Comparison of ENCODE assay signal across 31 cellular contexts in genomic region chr15:69780374-69780773, GRCh38.
A peak's percentile ranks its signal among the peaks of the same experiment; 100 is the strongest.
DNase-seq lines count a peak whose midpoint lies in the region; ATAC-seq and TF ChIP-seq lines count a peak whose summit lies in the region.
"Had no signal": no experiment of that assay in that cellular context is flagged by ENCODE, and none has a peak within 500 bp of the region (broad histone marks: within the 10 kb centered on the region; RNA-seq: fewer than 3 reads in every experiment).

No MANE protein-coding gene starts in this region.

- H3K4me1 Mint-ChIP-seq in activated T-helper 17 cell treated with anti-CD3 and anti-CD28 coated beads, Interleukin-2, amount 50 U/mL, for 72 hours, result peaks cover 5% of the 10 kb centered on the region
- peaks cover 28% of the 10 kb centered on the region for H3K4me1 Mint-ChIP-seq in neural crest cell

- no peaks in the 10 kb centered on the region for H3K9me3 Mint-ChIP-seq in activated T-helper 17 cell treated with anti-CD3 and anti-CD28 coated beads, Interleukin-2, amount 50 U/mL, for 72 hours
- peaks cover 3% of the 10 kb centered on the region for H3K9me3 Mint-ChIP-seq in neural crest cell
- H3K9me3 Mint-ChIP-seq: natural killer cell treated with Interleukin-12 subunit alpha and Interleukin-12 subunit beta and Interleukin-15 and Interleukin-18, amount 100 ng/mL, for 72 hours had no signal

- no peaks in the 10 kb centered on the region for H3K36me3 Mint-ChIP-seq in activated T-helper 17 cell treated with anti-CD3 and anti-CD28 coated beads, Interleukin-2, amount 50 U/mL, for 72 hours (ENCODE audit: low read depth)
- no peaks in the 10 kb centered on the region for H3K36me3 Mint-ChIP-seq in neural crest cell (ENCODE audit: low read depth)
- H3K36me3 Mint-ChIP-seq: CD4-positive, CD25-positive, alpha-beta regulatory T cell; immature natural killer cell had no signal

- DNase-seq in NCI-H1105 treated with DMSO at 0.1 percent for 48 hours (lab: John Stamatoyannopoulos, UW) (peak; percentile 5), NCI-H1105 (lab: John Stamatoyannopoulos, UW) (no peak), G401 (ENCODE audit: low spot score) (peak; percentile 10), neural crest cell (ENCODE audit: low read depth, low spot score) (no peak), H4 (ENCODE audit: low spot score) (no peak), inferior parietal cortex (ENCODE audit: extremely low spot score) (no peak), GM13976 (ENCODE audit: low spot score) (no peak)
- DNase-seq: activated CD4-positive, alpha-beta T cell treated with anti-CD3 and anti-CD28 coated beads, Interleukin-2, amount 50 U/mL, for 48 hours; activated CD8-positive, alpha-beta memory T cell treated with anti-CD3 and anti-CD28 coated beads, Interleukin-2, amount 50 U/mL, for 4 hours; activated naive CD4-positive, alpha-beta T cell treated with anti-CD3 and anti-CD28 coated beads, Interleukin-2, amount 50 U/mL, for 16 hours; amygdala; Calu3; CD4-positive, CD25-positive, alpha-beta regulatory T cell; DND-41; immature natural killer cell; Kasumi-1; MV-4-11; NCI-H187 treated with DMSO at 0.1 percent for 48 hours; NCI-H2171 treated with DMSO at 0.1 percent for 48 hours; NCI-H510A treated with DMSO at 0.1 percent for 48 hours; pancreas; PC-9; small intestine; stimulated activated naive CD8-positive, alpha-beta T cell treated with anti-CD3 and anti-CD28 coated beads, Interleukin-15, amount 100 ng/mL, for 72 hours; T-helper 17 cell had no signal

- in situ Hi-C loops in G401 (cut with HindIII; ENCODE audit: low sequenced_read_pairs), result no loop called here
- in situ Hi-C loops in GM13976 (cut with MboI; ENCODE audit: low sequenced_read_pairs, unreplicated experiment), result no loop called here

- peak overlapping the region; percentile 18 for H3K27ac Mint-ChIP-seq in activated T-helper 17 cell treated with anti-CD3 and anti-CD28 coated beads, Interleukin-2, amount 50 U/mL, for 72 hours
- H3K27ac Mint-ChIP-seq in neural crest cell (ENCODE audit: unreplicated experiment), result peak overlapping the region; percentile 30
- H3K27ac Mint-ChIP-seq: CD4-positive, CD25-positive, alpha-beta regulatory T cell; immature natural killer cell; natural killer cell treated with Interleukin-12 subunit alpha and Interleukin-12 subunit beta and Interleukin-15 and Interleukin-18, amount 100 ng/mL, for 72 hours; T-helper 17 cell had no signal

- ATAC-seq in activated T-helper 17 cell treated with anti-CD3 and anti-CD28 coated beads, Interleukin-2, amount 50 U/mL, for 72 hours (replicated peaks), result no peak
- ATAC-seq: GM12878; left lobe of liver; natural killer cell treated with Interleukin-12 subunit alpha and Interleukin-12 subunit beta and Interleukin-15 and Interleukin-18, amount 100 ng/mL, for 72 hours; pancreas; Right ventricle myocardium inferior; SK-N-SH treated with all-trans-retinoic acid at 6 μM for 48 hours; stimulated activated naive CD8-positive, alpha-beta T cell treated with anti-CD3 and anti-CD28 coated beads, Interleukin-15, amount 100 ng/mL, for 72 hours; T-helper 17 cell had no signal

- TF ChIP-seq CTCF in neural crest cell (conservative IDR thresholded peaks at IDR 0.05) (no peak), GM13976 (IDR thresholded peaks at IDR 0.05; ENCODE audit: borderline replicate concordance, control extremely low read depth, extremely low read depth, insufficient read depth, missing control alignments) (no peak)

- H3K4me3 Mint-ChIP-seq in activated T-helper 17 cell treated with anti-CD3 and anti-CD28 coated beads, Interleukin-2, amount 50 U/mL, for 72 hours, result no peak overlapping the region
- H3K4me3 Mint-ChIP-seq in neural crest cell, result no peak overlapping the region
- H3K4me3 Mint-ChIP-seq: CD4-positive, CD25-positive, alpha-beta regulatory T cell; immature natural killer cell; natural killer cell treated with Interleukin-12 subunit alpha and Interleukin-12 subunit beta and Interleukin-15 and Interleukin-18, amount 100 ng/mL, for 72 hours; stimulated activated naive CD8-positive, alpha-beta T cell treated with anti-CD3 and anti-CD28 coated beads, Interleukin-15, amount 100 ng/mL, for 72 hours; T-helper 17 cell had no signal

- H3K27me3 Mint-ChIP-seq in activated T-helper 17 cell treated with anti-CD3 and anti-CD28 coated beads, Interleukin-2, amount 50 U/mL, for 72 hours, result peaks cover 3% of the 10 kb centered on the region
- peaks cover 4% of the 10 kb centered on the region for H3K27me3 Mint-ChIP-seq in neural crest cell (ENCODE audit: low read depth)

Comparison
In these comparisons a context has a peak if more than half of its experiments do, and no peak if none do; other contexts are left out.
1. DNase-seq: peak in NCI-H1105 treated with DMSO at 0.1 percent for 48 hours (single experiment) and G401 (single experiment); none in NCI-H1105 (single experiment), neural crest cell (single experiment), H4 (single experiment), inferior parietal cortex (single experiment) and GM13976 (single experiment).